ENCODE assay signal across 2 cellular contexts in genomic region chr1:245258271-245258920, GRCh38.
TF ChIP-seq lines count a peak whose summit lies in the region.

No MANE protein-coding gene starts in this region.

TF ChIP-seq in SK-N-SH, 30 proteins besides CTCF, POLR2A, EP300 and RAD21:
- TF ChIP-seq ZBTB33 (IDR thresholded peaks at IDR 0.05; ENCODE audit: borderline replicate concordance, low read depth) (no peak), RFX5 (IDR thresholded peaks at IDR 0.05; ENCODE audit: low read length) (no peak), GABPA (IDR thresholded peaks at IDR 0.05; ENCODE audit: low read depth) (no peak), POLR2AphosphoS5 (IDR thresholded peaks at IDR 0.05; ENCODE audit: low read depth, low read length) (0 out of 2 replicates have a peak, but pooled peaks have one; percentile 8), EZH2phosphoT487 (IDR thresholded peaks at IDR 0.05; ENCODE audit: borderline replicate concordance, low read depth) (no peak)

TF ChIP-seq in SK-N-SH treated with all-trans-retinoic acid at 6 μM for 48 hours, 23 proteins besides CTCF, POLR2A, EP300 and RAD21 (continued from another document):
- no peak for TF ChIP-seq ZNF8 (CRISPR knock-in tag; IDR thresholded peaks at IDR 0.05)
- no peak for TF ChIP-seq GLIS3 (CRISPR knock-in tag; IDR thresholded peaks at IDR 0.05)
- no peak for TF ChIP-seq ZC3H10 (CRISPR knock-in tag; IDR thresholded peaks at IDR 0.05)
- no peak for TF ChIP-seq ISL1 (CRISPR knock-in tag; IDR thresholded peaks at IDR 0.05)
- TF ChIP-seq ZFP3 (CRISPR knock-in tag; IDR thresholded peaks at IDR 0.05), result no peak
TF ChIP-seq in SK-N-SH treated with all-trans-retinoic acid at 6 μM for 48 hours: peak in this region for 0.
